ENCODE assay signal across 1 cellular context in the genomic region with DNA sequence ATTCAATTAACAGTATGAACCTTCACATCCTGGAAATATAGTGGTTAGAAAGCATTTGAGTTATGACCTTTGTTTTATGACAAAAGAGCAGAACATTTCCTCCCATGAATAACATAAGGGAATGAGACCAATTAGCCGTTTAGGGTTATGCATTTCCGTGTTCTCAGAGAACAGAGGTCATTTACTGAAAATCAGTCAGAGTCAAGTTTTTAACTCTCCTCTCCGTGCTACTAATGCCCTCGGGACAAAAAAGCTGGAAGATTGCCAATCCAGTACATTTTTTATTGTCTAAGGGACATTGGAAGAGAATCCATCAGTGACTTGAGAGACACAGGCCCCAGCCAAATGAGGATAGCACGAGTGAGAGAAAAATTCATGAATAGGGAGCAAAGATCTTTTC.
TF ChIP-seq lines count a peak whose summit lies in the region.

No MANE protein-coding gene starts in this region.

TF ChIP-seq in HEK293, 187 proteins besides CTCF, POLR2A, EP300 and RAD21 (continued from another document):
- TF ChIP-seq ZNF623 (tag by site-specific recombination; IDR thresholded peaks at IDR 0.05) (no peak), SP3 (tag by site-specific recombination; IDR thresholded peaks at IDR 0.05) (no peak), ZBTB48 (tag by site-specific recombination; IDR thresholded peaks at IDR 0.05) (peak; percentile 53; the same call in 1 of the 2 replicates), KLF10 (tag by site-specific recombination; IDR thresholded peaks at IDR 0.05) (no peak), ZNF132 (tag by site-specific recombination; IDR thresholded peaks at IDR 0.05; ENCODE audit: borderline replicate concordance) (no peak), GLIS1 (tag by site-specific recombination; IDR thresholded peaks at IDR 0.05) (no peak)
- TF ChIP-seq, protein P1, sequence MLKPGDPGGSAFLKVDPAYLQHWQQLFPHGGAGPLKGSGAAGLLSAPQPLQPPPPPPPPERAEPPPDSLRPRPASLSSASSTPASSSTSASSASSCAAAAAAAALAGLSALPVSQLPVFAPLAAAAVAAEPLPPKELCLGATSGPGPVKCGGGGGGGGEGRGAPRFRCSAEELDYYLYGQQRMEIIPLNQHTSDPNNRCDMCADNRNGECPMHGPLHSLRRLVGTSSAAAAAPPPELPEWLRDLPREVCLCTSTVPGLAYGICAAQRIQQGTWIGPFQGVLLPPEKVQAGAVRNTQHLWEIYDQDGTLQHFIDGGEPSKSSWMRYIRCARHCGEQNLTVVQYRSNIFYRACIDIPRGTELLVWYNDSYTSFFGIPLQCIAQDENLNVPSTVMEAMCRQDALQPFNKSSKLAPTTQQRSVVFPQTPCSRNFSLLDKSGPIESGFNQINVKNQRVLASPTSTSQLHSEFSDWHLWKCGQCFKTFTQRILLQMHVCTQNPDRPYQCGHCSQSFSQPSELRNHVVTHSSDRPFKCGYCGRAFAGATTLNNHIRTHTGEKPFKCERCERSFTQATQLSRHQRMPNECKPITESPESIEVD (tag by site-specific recombination; IDR thresholded peaks at IDR 0.05) = peak; percentile 70
- TF ChIP-seq, protein P2, sequence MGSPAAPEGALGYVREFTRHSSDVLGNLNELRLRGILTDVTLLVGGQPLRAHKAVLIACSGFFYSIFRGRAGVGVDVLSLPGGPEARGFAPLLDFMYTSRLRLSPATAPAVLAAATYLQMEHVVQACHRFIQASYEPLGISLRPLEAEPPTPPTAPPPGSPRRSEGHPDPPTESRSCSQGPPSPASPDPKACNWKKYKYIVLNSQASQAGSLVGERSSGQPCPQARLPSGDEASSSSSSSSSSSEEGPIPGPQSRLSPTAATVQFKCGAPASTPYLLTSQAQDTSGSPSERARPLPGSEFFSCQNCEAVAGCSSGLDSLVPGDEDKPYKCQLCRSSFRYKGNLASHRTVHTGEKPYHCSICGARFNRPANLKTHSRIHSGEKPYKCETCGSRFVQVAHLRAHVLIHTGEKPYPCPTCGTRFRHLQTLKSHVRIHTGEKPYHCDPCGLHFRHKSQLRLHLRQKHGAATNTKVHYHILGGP (tag by site-specific recombination; IDR thresholded peaks at IDR 0.05) = peak; percentile 79
